27 cellular contexts compared by ENCODE assay signal in the genomic region with DNA sequence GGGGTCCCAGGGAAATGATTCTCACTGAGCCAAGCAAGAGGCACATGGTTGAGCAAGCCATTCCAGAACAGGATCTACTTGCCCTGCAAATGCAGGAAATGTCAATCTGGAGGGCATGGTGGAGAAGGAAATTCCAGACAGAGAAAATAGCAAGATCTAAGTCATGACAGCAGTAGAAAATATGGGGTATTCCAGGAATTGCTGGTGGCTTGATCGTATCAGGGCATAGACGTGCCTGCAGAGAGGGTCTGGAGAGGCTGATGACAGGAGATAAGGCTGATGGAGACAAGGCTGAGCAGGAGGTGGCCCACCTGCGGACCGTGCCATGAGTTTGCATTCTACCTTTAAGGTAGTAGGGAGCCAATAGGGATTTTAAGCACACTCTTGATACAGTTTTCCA.
"Had no signal": no experiment of that assay in that cellular context is flagged by ENCODE, and none has a peak within 500 bp of the region (broad histone marks: within the 10 kb centered on the region; RNA-seq: fewer than 3 reads in every experiment).

No MANE protein-coding gene starts in this region.

- H3K9me3 ChIP-seq: adrenal gland, breast epithelium, MG63, SJSA1 had no signal

- H3K4me1 ChIP-seq: adrenal gland, breast epithelium, SJSA1 had no signal

- H3K27me3 ChIP-seq: adrenal gland, breast epithelium, MG63, SJSA1 had no signal

- H3K9me3 Mint-ChIP-seq: activated naive CD8-positive, alpha-beta T cell treated with anti-CD3 and anti-CD28 coated beads, Interleukin-2, amount 10 ng/mL, durations not matched to agents 7 days and 5 days had no signal

- H3K27ac Mint-ChIP-seq: activated CD8-positive, alpha-beta T cell treated with anti-CD3 and anti-CD28 coated beads, Interleukin-2, amount 10 ng/mL, durations not matched to agents 7 days and 5 days; activated naive CD8-positive, alpha-beta T cell treated with anti-CD3 and anti-CD28 coated beads, Interleukin-2, amount 10 ng/mL, durations not matched to agents 7 days and 5 days had no signal

- H3K4me3 Mint-ChIP-seq: activated CD8-positive, alpha-beta T cell treated with anti-CD3 and anti-CD28 coated beads, Interleukin-2, amount 10 ng/mL, durations not matched to agents 7 days and 5 days; activated naive CD8-positive, alpha-beta T cell treated with anti-CD3 and anti-CD28 coated beads, Interleukin-2, amount 10 ng/mL, durations not matched to agents 7 days and 5 days had no signal

- ATAC-seq: activated CD8-positive, alpha-beta T cell treated with anti-CD3 and anti-CD28 coated beads, Interleukin-2, amount 10 ng/mL, durations not matched to agents 7 days and 5 days; Panc1 had no signal

- H3K27me3 Mint-ChIP-seq: activated naive CD8-positive, alpha-beta T cell treated with anti-CD3 and anti-CD28 coated beads, Interleukin-2, amount 10 ng/mL, durations not matched to agents 7 days and 5 days had no signal

- DNase-seq: activated CD4-positive, alpha-beta T cell treated with anti-CD3 and anti-CD28 coated beads for 4 hours; activated CD8-positive, alpha-beta memory T cell treated with anti-CD3 and anti-CD28 coated beads, Interleukin-2, amount 50 U/mL, for 48 hours; activated CD8-positive, alpha-beta T cell treated with anti-CD3 and anti-CD28 coated beads, Interleukin-2, amount 10 ng/mL, durations not matched to agents 7 days and 5 days; activated naive CD4-positive, alpha-beta T cell treated with anti-CD3 and anti-CD28 coated beads, Interleukin-2, amount 50 U/mL, for 16 hours; activated naive CD8-positive, alpha-beta T cell treated with anti-CD3 and anti-CD28 coated beads, Interleukin-2, amount 10 ng/mL, durations not matched to agents 7 days and 5 days; activated T-cell treated with anti-CD3 and anti-CD28 coated beads, Interleukin-2, amount 50 U/mL, for 1 hour; adrenal gland; anterior cingulate cortex; central memory CD4-positive, alpha-beta T cell; MG63; MV-4-11; NCI-H1092 treated with DMSO at 0.1 percent for 48 hours; NCI-H1417 treated with DMSO at 0.1 percent for 48 hours; NCI-H1694; NCI-H2029; NCI-H2107; NCI-H345; NCI-H510A treated with DMSO at 0.1 percent for 48 hours; NK-92 treated with Interleukin-12 subunit alpha and Interleukin-12 subunit beta, amount 100 ng/mL, for 24 hours; OCI-M1; Right ventricle myocardium superior; T-helper 1 cell had no signal

- H3K36me3 ChIP-seq: adrenal gland, breast epithelium, MG63, SJSA1 had no signal

- H3K4me3 ChIP-seq: adrenal gland, breast epithelium, MG63, SJSA1 had no signal

- H3K4me1 Mint-ChIP-seq: activated naive CD8-positive, alpha-beta T cell treated with anti-CD3 and anti-CD28 coated beads, Interleukin-2, amount 10 ng/mL, durations not matched to agents 7 days and 5 days had no signal

- H3K36me3 Mint-ChIP-seq: activated naive CD8-positive, alpha-beta T cell treated with anti-CD3 and anti-CD28 coated beads, Interleukin-2, amount 10 ng/mL, durations not matched to agents 7 days and 5 days had no signal

- H3K27ac ChIP-seq: adrenal gland, breast epithelium, RWPE1, SJSA1, VCaP had no signal
